In genomic region chr14:100155049-100155621, GRCh38 we compare ENCODE assay signal across 10 cellular contexts. TPM values are rescaled to one million over a fixed set of nuclear protein-coding genes. Genes with fewer than 3 reads are reported as not detected.
DNase-seq lines count a peak whose midpoint lies in the region; ATAC-seq, FAIRE-seq and TF ChIP-seq lines count a peak whose summit lies in the region.
"Had no signal": no experiment of that assay in that cellular context is flagged by ENCODE, and none has a peak within 500 bp of the region (broad histone marks: within the 10 kb centered on the region; RNA-seq: fewer than 3 reads in every experiment).

No MANE protein-coding gene starts in this region.

- H3K27me3 Mint-ChIP-seq in Calu3 (ENCODE audit: unreplicated experiment): no peaks in the 10 kb centered on the region
- peaks cover 21% of the 10 kb centered on the region for H3K27me3 Mint-ChIP-seq in activated T-helper 1 cell treated with anti-CD3 and anti-CD28 coated beads, Interleukin-12 subunit alpha, Interleukin-12 subunit beta, Interleukin-2, Interleukin-4 antibody, amounts not matched to agents 30 ng/mL and 10 ng/mL and 1 ng/mL, durations not matched to agents 14 hours and 24 hours and 36 hours (ENCODE audit: insufficient read depth)

- H3K9me3 Mint-ChIP-seq in Calu3 (ENCODE audit: low read depth, unreplicated experiment): peaks cover 5% of the 10 kb centered on the region
- H3K9me3 Mint-ChIP-seq in activated T-helper 1 cell treated with anti-CD3 and anti-CD28 coated beads, Interleukin-12 subunit alpha, Interleukin-12 subunit beta, Interleukin-2, Interleukin-4 antibody, amounts not matched to agents 30 ng/mL and 10 ng/mL and 1 ng/mL, durations not matched to agents 14 hours and 24 hours and 36 hours: peaks cover 10% of the 10 kb centered on the region

- H4K20me1 ChIP-seq in hepatocyte (ENCODE audit: insufficient read depth, poor library complexity, severe bottlenecking): no peaks in the 10 kb centered on the region

- CTCF ChIA-PET in Calu3 (lab: Charles Lee): interaction anchor here (0.5 to 1.2 kb wide), 6 partner anchors 12 to 77 kb away, joined by 3 to 7 read pairs (median 3); no protein-coding TSS in a partner anchor

- H3K4me1 Mint-ChIP-seq in Calu3 (ENCODE audit: low read depth, unreplicated experiment): peaks cover 26% of the 10 kb centered on the region
- no peaks in the 10 kb centered on the region for H3K4me1 Mint-ChIP-seq in activated T-helper 1 cell treated with anti-CD3 and anti-CD28 coated beads, Interleukin-12 subunit alpha, Interleukin-12 subunit beta, Interleukin-2, Interleukin-4 antibody, amounts not matched to agents 30 ng/mL and 10 ng/mL and 1 ng/mL, durations not matched to agents 14 hours and 24 hours and 36 hours (ENCODE audit: low read depth)

- no TSS peak for BruUV-seq in Calu3 (replicated peaks; lab: Mats Ljungman, UMichigan)

- intact Hi-C loops in Calu3 (cut with micrococcal nuclease; ENCODE audit: unreplicated experiment) (no loop called here), transverse colon (cut with DNase I; ENCODE audit: low total_unique reads) (no loop called here)
- intact Hi-C loops in activated T-helper 1 cell treated with anti-CD3 and anti-CD28 coated beads, Interleukin-12 subunit alpha, Interleukin-12 subunit beta, Interleukin-2, Interleukin-4 antibody, amounts not matched to agents 30 ng/mL and 10 ng/mL and 1 ng/mL, durations not matched to agents 14 hours and 24 hours and 36 hours (cut with micrococcal nuclease): loop anchor here (2.0 kb wide), 1 partner anchor 172 kb away; no protein-coding TSS in a partner anchor

- no peak for ATAC-seq in HG03521 (IDR thresholded peaks at IDR 0.05; ENCODE audit: unreplicated experiment)

- peak overlapping the region; percentile 43 for H3K4me2 ChIP-seq in hepatocyte

- H3K4me3 ChIP-seq in HAP-1: no peak overlapping the region
- no peak overlapping the region for H3K4me3 ChIP-seq in hepatocyte
- H3K4me3 ChIP-seq in transverse colon: no peak overlapping the region
- H3K4me3 ChIP-seq: skin epidermis had no signal

- H3K27me3 ChIP-seq in HAP-1 (ENCODE audit: low read depth) (no peaks in the 10 kb centered on the region; the same call in 1 of the 2 replicates), hepatocyte (peaks cover 14% of the 10 kb centered on the region), transverse colon (peaks cover 21% of the 10 kb centered on the region)

- no peaks in the 10 kb centered on the region for H3K9me2 ChIP-seq in hepatocyte (replicated peaks; ENCODE audit: insufficient read depth)

- in situ Hi-C loops in HAP-1 (cut with MboI; ENCODE audit: low sequenced_read_pairs): no loop called here
- in situ Hi-C loops in transverse colon (cut with MboI; ENCODE audit: low pct_ligation_motif_present in 1 of 4, low pct_unique_long_range_greater_than_20kb in 1 of 4, low sequenced_read_pairs in 3 of 4): no loop called here

- FAIRE-seq in RCC 7860 (lab: Jason Lieb, UNC): no peak

- no peak overlapping the region for H3K27ac Mint-ChIP-seq in Calu3 (ENCODE audit: unreplicated experiment)
- H3K27ac Mint-ChIP-seq in activated T-helper 1 cell treated with anti-CD3 and anti-CD28 coated beads, Interleukin-12 subunit alpha, Interleukin-12 subunit beta, Interleukin-2, Interleukin-4 antibody, amounts not matched to agents 30 ng/mL and 10 ng/mL and 1 ng/mL, durations not matched to agents 14 hours and 24 hours and 36 hours: no peak overlapping the region

- TF ChIP-seq EP300 in transverse colon (IDR thresholded peaks at IDR 0.05; ENCODE audit: low read depth): no peak

- no peak overlapping the region for H2AFZ ChIP-seq in hepatocyte

- 62% methylated on average over 8 of the region's 8 CpGs for WGBS in hepatocyte (ENCODE audit: low lambda C conversion rate, missing lambda C conversion rate)
- WGBS in transverse colon (ENCODE audit: low coverage in 1 of 2), 2 donors: 56% methylated on average over 8 of the region's 8 CpGs; no CpG with 5 or more reads in 1 of the 2 donors

- no peak overlapping the region for H3K4me3 Mint-ChIP-seq in Calu3 (ENCODE audit: low read depth, unreplicated experiment)
- H3K4me3 Mint-ChIP-seq in activated T-helper 1 cell treated with anti-CD3 and anti-CD28 coated beads, Interleukin-12 subunit alpha, Interleukin-12 subunit beta, Interleukin-2, Interleukin-4 antibody, amounts not matched to agents 30 ng/mL and 10 ng/mL and 1 ng/mL, durations not matched to agents 14 hours and 24 hours and 36 hours: no peak overlapping the region

- no peaks in the 10 kb centered on the region for H3K79me2 ChIP-seq in hepatocyte

- no peaks in the 10 kb centered on the region for H3K4me1 ChIP-seq in HAP-1
- peaks cover 25% of the 10 kb centered on the region for H3K4me1 ChIP-seq in hepatocyte (ENCODE audit: insufficient read depth)
- peaks cover 11 to 54% (median 49%) of the 10 kb centered on the region in 4 donors for H3K4me1 ChIP-seq in transverse colon

- H3K36me3 Mint-ChIP-seq in Calu3 (ENCODE audit: insufficient read depth, unreplicated experiment): peaks cover 6% of the 10 kb centered on the region
- peaks cover 3% of the 10 kb centered on the region for H3K36me3 Mint-ChIP-seq in activated T-helper 1 cell treated with anti-CD3 and anti-CD28 coated beads, Interleukin-12 subunit alpha, Interleukin-12 subunit beta, Interleukin-2, Interleukin-4 antibody, amounts not matched to agents 30 ng/mL and 10 ng/mL and 1 ng/mL, durations not matched to agents 14 hours and 24 hours and 36 hours (ENCODE audit: low read depth)

- no peak for TF ChIP-seq POLR2A in transverse colon (IDR thresholded peaks at IDR 0.05)

- H3K36me3 ChIP-seq in HAP-1 (replicated peaks) (no peaks in the 10 kb centered on the region), hepatocyte (replicated peaks; ENCODE audit: insufficient read depth, low read depth) (no peaks in the 10 kb centered on the region), transverse colon (no peaks in the 10 kb centered on the region)

- DNase-seq in Calu3 (peak; percentile 54), HAP-1 (ENCODE audit: low spot score in 2 of 2) (peak; percentile 39 to 64), hepatocyte (ENCODE audit: low spot score) (peak; percentile 56), transverse colon (peak; percentile 63), RCC 7860 (ENCODE audit: low spot score) (no peak)
- DNase-seq in activated CD4-positive, alpha-beta T cell treated with anti-CD3 and anti-CD28 coated beads, Interleukin-2, amount 50 U/mL, for 1 hour: peak; percentile 19
- no peak for DNase-seq in activated T-helper 1 cell treated with anti-CD3 and anti-CD28 coated beads, Interleukin-12 subunit alpha, Interleukin-12 subunit beta, Interleukin-2, Interleukin-4 antibody, amounts not matched to agents 30 ng/mL and 10 ng/mL and 1 ng/mL, durations not matched to agents 14 hours and 24 hours and 36 hours (ENCODE audit: low spot score)

- H3K9me3 ChIP-seq in HAP-1 (peaks cover 7% of the 10 kb centered on the region), hepatocyte (ENCODE audit: low read depth) (no peaks in the 10 kb centered on the region), transverse colon (peaks cover 0 to 5% of the 10 kb centered on the region in 2 donors)

- H3K27ac ChIP-seq in hepatocyte (peak overlapping the region; percentile 70), transverse colon (peak overlapping the region; percentile 85 to 88 (median 86))

- TF ChIP-seq CTCF in Calu3 (IDR thresholded peaks at IDR 0.05; ENCODE audit: unreplicated experiment) (peak; percentile 70), hepatocyte (IDR thresholded peaks at IDR 0.05; ENCODE audit: poor library complexity) (peak; percentile 54), transverse colon (IDR thresholded peaks at IDR 0.05) (peak; percentile 44 to 87 (median 57))

RNA-seq across cellular contexts. Expression of gene DEGS2, which starts 4.3 kb away (rescaled TPM):
- 2.5 and 4.3 TPM in 2 replicates for total RNA-seq in Calu3 (2022)
- total RNA-seq in hepatocyte: 1.8 and 5.3 TPM in 2 replicates
- 7.7 and 11.8 TPM in 2 replicates for polyA plus RNA-seq in hepatocyte
- total RNA-seq in transverse colon: 10 to 100 TPM in 3 of 4 donors, 1 to 10 TPM in 1; 4.9 to 33.2 (median 23.7) TPM
- total RNA-seq in activated T-helper 1 cell treated with anti-CD3 and anti-CD28 coated beads, Interleukin-12 subunit alpha, Interleukin-12 subunit beta, Interleukin-2, Interleukin-4 antibody, amounts not matched to agents 30 ng/mL and 10 ng/mL and 1 ng/mL, durations not matched to agents 14 hours and 24 hours and 36 hours: 0.31 and 1.1 TPM in 2 replicates
- total RNA-seq: T-helper 1 cell treated with Interleukin-12 subunit alpha and Interleukin-12 subunit beta and Interleukin-4 antibody, amounts not matched to agents 30 ng/mL and 1 ng/mL, for 36 hours had no signal

Comparison
In these comparisons a context has a peak if more than half of its experiments do, and no peak if none do; other contexts are left out.
1. DNase-seq: peak in Calu3 (single experiment), HAP-1 (2 of 2), activated CD4-positive, alpha-beta T cell treated with anti-CD3 and anti-CD28 coated beads, Interleukin-2, amount 50 U/mL, for 1 hour (single experiment), hepatocyte (single experiment) and transverse colon (single experiment); none in RCC 7860 (single experiment) and activated T-helper 1 cell treated with anti-CD3 and anti-CD28 coated beads, Interleukin-12 subunit alpha, Interleukin-12 subunit beta, Interleukin-2, Interleukin-4 antibody, amounts not matched to agents 30 ng/mL and 10 ng/mL and 1 ng/mL, durations not matched to agents 14 hours and 24 hours and 36 hours (single experiment).
2. Peak in every context shown above with its lines, with median percentiles within 50 percentile points of each other: CTCF ChIP-seq.